ENCODE assay signal across 9 cellular contexts in genomic region chr2:147182260-147182659, GRCh38.
DNase-seq lines count a peak whose midpoint lies in the region; ATAC-seq, FAIRE-seq and TF ChIP-seq lines count a peak whose summit lies in the region.
"Had no signal": no experiment of that assay in that cellular context is flagged by ENCODE, and none has a peak within 500 bp of the region (broad histone marks: within the 10 kb centered on the region; RNA-seq: fewer than 3 reads in every experiment).

No MANE protein-coding gene starts in this region.

- H3K4me1 ChIP-seq in breast epithelium = no peaks in the 10 kb centered on the region

- no peak overlapping the region for H3K4me3 ChIP-seq in breast epithelium
- H3K4me3 ChIP-seq: SK-N-MC had no signal

- TF ChIP-seq CTCF in MCF 10A (IDR thresholded peaks at IDR 0.05; ENCODE audit: unreplicated experiment) = no peak
- TF ChIP-seq CTCF in breast epithelium (IDR thresholded peaks at IDR 0.05) = no peak

- no peaks in the 10 kb centered on the region for H3K27me3 Mint-ChIP-seq in MCF 10A (ENCODE audit: insufficient read depth, unreplicated experiment)
- H3K27me3 Mint-ChIP-seq in activated naive CD8-positive, alpha-beta T cell treated with anti-CD3 and anti-CD28 coated beads for 36 hours = peaks cover 14% of the 10 kb centered on the region
- H3K27me3 Mint-ChIP-seq in stimulated activated memory B cell treated with anti-CD40 and anti-IgM and Interleukin-4, amounts not matched to agents 10 μg/mL and 1 μg/mL and 100 μg/mL, for 72 hours = no peaks in the 10 kb centered on the region

- DNase-seq in MCF 10A (ENCODE audit: unreplicated experiment) (peak; percentile 75), breast epithelium (ENCODE audit: low spot score in 2 of 2) (no peak), HT1080 (ENCODE audit: low read depth) (peak; percentile 10), frontal cortex (ENCODE audit: low spot score in 2 of 2) (no peak), NCI-H2107 treated with DMSO at 0.1 percent for 48 hours (lab: John Stamatoyannopoulos, UW; ENCODE audit: unreplicated experiment) (no peak), NCI-H774 (lab: John Stamatoyannopoulos, UW) (no peak)
- peak; percentile 22 for DNase-seq in activated naive CD8-positive, alpha-beta T cell treated with anti-CD3 and anti-CD28 coated beads for 36 hours

- peak; percentile 72 for ATAC-seq in stimulated activated memory B cell treated with anti-CD40 and anti-IgM and Interleukin-4, amounts not matched to agents 10 μg/mL and 1 μg/mL and 100 μg/mL, for 72 hours

- no peak for TF ChIP-seq POLR2A in breast epithelium (IDR thresholded peaks at IDR 0.05)

- H3K27ac ChIP-seq in breast epithelium = no peak overlapping the region
- H3K27ac ChIP-seq: SK-N-MC had no signal

- H3K36me3 Mint-ChIP-seq in MCF 10A (ENCODE audit: insufficient read depth, unreplicated experiment) = no peaks in the 10 kb centered on the region
- no peaks in the 10 kb centered on the region for H3K36me3 Mint-ChIP-seq in activated naive CD8-positive, alpha-beta T cell treated with anti-CD3 and anti-CD28 coated beads for 36 hours
- no peaks in the 10 kb centered on the region for H3K36me3 Mint-ChIP-seq in stimulated activated memory B cell treated with anti-CD40 and anti-IgM and Interleukin-4, amounts not matched to agents 10 μg/mL and 1 μg/mL and 100 μg/mL, for 72 hours

- no peak overlapping the region for H3K4me3 Mint-ChIP-seq in MCF 10A (ENCODE audit: unreplicated experiment)
- no peak overlapping the region for H3K4me3 Mint-ChIP-seq in activated naive CD8-positive, alpha-beta T cell treated with anti-CD3 and anti-CD28 coated beads for 36 hours
- H3K4me3 Mint-ChIP-seq in stimulated activated memory B cell treated with anti-CD40 and anti-IgM and Interleukin-4, amounts not matched to agents 10 μg/mL and 1 μg/mL and 100 μg/mL, for 72 hours = no peak overlapping the region

- CTCF ChIA-PET in MCF 10A (lab: Yijun Ruan, JAX) = interaction anchor here (0.5 to 1.0 kb wide), 2 partner anchors 9 to 48 kb away, joined by 3 read pairs; no protein-coding TSS in a partner anchor

- no TSS peak for BruUV-seq in MCF 10A (replicated peaks; lab: Mats Ljungman, UMichigan)

- H3K27ac Mint-ChIP-seq in MCF 10A (ENCODE audit: low read depth, unreplicated experiment) = no peak overlapping the region
- no peak overlapping the region for H3K27ac Mint-ChIP-seq in activated naive CD8-positive, alpha-beta T cell treated with anti-CD3 and anti-CD28 coated beads for 36 hours
- peak overlapping the region; percentile 20 for H3K27ac Mint-ChIP-seq in stimulated activated memory B cell treated with anti-CD40 and anti-IgM and Interleukin-4, amounts not matched to agents 10 μg/mL and 1 μg/mL and 100 μg/mL, for 72 hours

- H3K9me3 ChIP-seq in breast epithelium = peaks cover 0 to 4% of the 10 kb centered on the region in 2 donors

- FAIRE-seq in frontal cortex (lab: Jason Lieb, UNC) = no peak

- H3K4me1 Mint-ChIP-seq in MCF 10A (ENCODE audit: insufficient read depth, unreplicated experiment) = peaks cover 11% of the 10 kb centered on the region
- peaks cover 2% of the 10 kb centered on the region for H3K4me1 Mint-ChIP-seq in activated naive CD8-positive, alpha-beta T cell treated with anti-CD3 and anti-CD28 coated beads for 36 hours
- peaks cover 15% of the 10 kb centered on the region for H3K4me1 Mint-ChIP-seq in stimulated activated memory B cell treated with anti-CD40 and anti-IgM and Interleukin-4, amounts not matched to agents 10 μg/mL and 1 μg/mL and 100 μg/mL, for 72 hours

- no peaks in the 10 kb centered on the region for H3K36me3 ChIP-seq in breast epithelium

- no peaks in the 10 kb centered on the region for H3K27me3 ChIP-seq in breast epithelium

- intact Hi-C loops in MCF 10A (cut with micrococcal nuclease) (no loop called here), breast epithelium (cut with DNase I; ENCODE audit: low total_unique reads) (no loop called here)

- POLR2A ChIA-PET in MCF 10A (lab: Yijun Ruan, JAX) = no interaction called here

- peaks cover 27% of the 10 kb centered on the region for H3K9me3 Mint-ChIP-seq in MCF 10A (ENCODE audit: unreplicated experiment)
- H3K9me3 Mint-ChIP-seq in activated naive CD8-positive, alpha-beta T cell treated with anti-CD3 and anti-CD28 coated beads for 36 hours = peaks cover 14% of the 10 kb centered on the region
- H3K9me3 Mint-ChIP-seq in stimulated activated memory B cell treated with anti-CD40 and anti-IgM and Interleukin-4, amounts not matched to agents 10 μg/mL and 1 μg/mL and 100 μg/mL, for 72 hours = peaks cover 9% of the 10 kb centered on the region

Comparison
In these comparisons a context has a peak if more than half of its experiments do, and no peak if none do; other contexts are left out.
1. DNase-seq: peak in MCF 10A (single experiment), HT1080 (single experiment) and activated naive CD8-positive, alpha-beta T cell treated with anti-CD3 and anti-CD28 coated beads for 36 hours (single experiment); none in breast epithelium (0 of 2), frontal cortex (0 of 2), NCI-H2107 treated with DMSO at 0.1 percent for 48 hours (single experiment) and NCI-H774 (single experiment).